10 cellular contexts compared by ENCODE assay signal in the genomic region with DNA sequence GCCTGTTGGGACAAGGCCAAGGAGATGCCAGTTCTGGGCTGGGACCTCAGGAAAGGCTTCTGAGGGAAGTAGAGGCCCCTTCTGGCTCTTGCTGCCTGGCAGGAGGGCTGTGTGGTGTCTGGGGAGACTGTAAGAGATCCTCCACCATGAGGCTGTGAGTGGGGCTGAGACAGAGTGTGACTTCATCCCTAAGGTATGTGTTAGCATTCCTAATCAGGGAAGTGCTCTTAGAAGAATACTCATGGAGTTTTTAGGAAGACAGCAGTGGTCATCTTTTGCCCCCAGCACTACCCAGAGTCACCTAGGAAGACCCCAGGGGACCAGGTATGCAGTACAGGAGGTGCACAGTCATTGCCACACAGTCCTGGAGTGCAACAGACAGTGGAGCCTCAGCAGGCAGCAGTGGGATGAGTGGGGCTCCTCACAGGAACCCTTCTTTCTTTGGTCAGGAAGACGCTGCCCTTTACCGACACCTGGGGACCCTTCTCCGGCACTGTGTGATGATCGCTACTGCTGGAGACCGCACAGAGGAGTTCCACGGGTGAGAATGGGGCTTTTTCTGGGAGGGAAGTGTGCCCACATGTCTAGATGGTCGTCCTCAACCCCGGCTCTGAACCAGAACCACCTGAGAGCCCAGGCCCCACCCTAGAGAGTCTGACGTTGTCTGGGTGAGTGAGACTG. TPM values are rescaled to one million over a fixed set of nuclear protein-coding genes. Genes with fewer than 3 reads are reported as not detected.
DNase-seq lines count a peak whose midpoint lies in the region; ATAC-seq and TF ChIP-seq lines count a peak whose summit lies in the region.
"Had no signal": no experiment of that assay in that cellular context is flagged by ENCODE, and none has a peak within 500 bp of the region (broad histone marks: within the 10 kb centered on the region; RNA-seq: fewer than 3 reads in every experiment).

No MANE protein-coding gene starts in this region.

- TF ChIP-seq CTCF in tibial artery (IDR thresholded peaks at IDR 0.05), result no peak

- no peaks in the 10 kb centered on the region for H3K9me3 ChIP-seq in iPS-20b (ENCODE audit: insufficient read depth, low read depth, low read length)
- H3K9me3 ChIP-seq in tibial artery, result no peaks in the 10 kb centered on the region

- no peaks in the 10 kb centered on the region for H3K9me3 Mint-ChIP-seq in activated T-cell treated with anti-CD3 and anti-CD28 coated beads, Interleukin-2, amount 50 U/mL, for 24 hours
- H3K9me3 Mint-ChIP-seq in activated T-cell treated with anti-CD3 and anti-CD28 coated beads, Interleukin-2, amount 50 U/mL, for 72 hours, result no peaks in the 10 kb centered on the region

- H3K27ac Mint-ChIP-seq in activated T-cell treated with anti-CD3 and anti-CD28 coated beads, Interleukin-2, amount 50 U/mL, for 24 hours, result peak overlapping the region; percentile 97
- peak overlapping the region; percentile 76 for H3K27ac Mint-ChIP-seq in activated T-cell treated with anti-CD3 and anti-CD28 coated beads, Interleukin-2, amount 50 U/mL, for 72 hours

- H3K4me3 Mint-ChIP-seq in activated T-cell treated with anti-CD3 and anti-CD28 coated beads, Interleukin-2, amount 50 U/mL, for 24 hours, result peak overlapping the region; percentile 99
- peak overlapping the region; percentile 96 for H3K4me3 Mint-ChIP-seq in activated T-cell treated with anti-CD3 and anti-CD28 coated beads, Interleukin-2, amount 50 U/mL, for 72 hours

- no peak for DNase-seq in activated T-cell treated with anti-CD3 and anti-CD28 coated beads, Interleukin-2, amount 50 U/mL, for 24 hours
- DNase-seq in activated T-cell treated with anti-CD3 and anti-CD28 coated beads for 4 hours (no peak), tibial artery (no peak), activated gamma-delta T cell (lab: John Stamatoyannopoulos, UW) (no peak)
- DNase-seq in activated T-cell treated with anti-CD3 and anti-CD28 coated beads, Interleukin-2, amount 50 U/mL, for 72 hours, result no peak
- DNase-seq in central memory CD4-positive, alpha-beta T cell, result no peak
- DNase-seq: DMS53, NCI-H2029 treated with DMSO at 0.1 percent for 48 hours had no signal

- H3K27me3 Mint-ChIP-seq in activated T-cell treated with anti-CD3 and anti-CD28 coated beads, Interleukin-2, amount 50 U/mL, for 24 hours, result no peaks in the 10 kb centered on the region
- H3K27me3 Mint-ChIP-seq in activated T-cell treated with anti-CD3 and anti-CD28 coated beads, Interleukin-2, amount 50 U/mL, for 72 hours (ENCODE audit: low read depth), result no peaks in the 10 kb centered on the region

- peaks cover 34% of the 10 kb centered on the region for H3K4me1 Mint-ChIP-seq in activated T-cell treated with anti-CD3 and anti-CD28 coated beads, Interleukin-2, amount 50 U/mL, for 24 hours (ENCODE audit: low read depth)
- peaks cover 36% of the 10 kb centered on the region for H3K4me1 Mint-ChIP-seq in activated T-cell treated with anti-CD3 and anti-CD28 coated beads, Interleukin-2, amount 50 U/mL, for 72 hours (ENCODE audit: low read depth)

- H3K9ac ChIP-seq in iPS-20b (ENCODE audit: low read depth, low read length), result no peak overlapping the region

- H3K27me3 ChIP-seq in iPS-20b (ENCODE audit: insufficient read depth, low read length) (no peaks in the 10 kb centered on the region), tibial artery (no peaks in the 10 kb centered on the region)

- 0 out of 2 replicates have a peak overlapping the region, but pooled peaks have one; percentile 92 for H3K4me3 ChIP-seq in iPS-20b (ENCODE audit: low read length)
- peak overlapping the region in 1 of 2 donors; percentile 93 for H3K4me3 ChIP-seq in tibial artery

- peaks cover 92% of the 10 kb centered on the region for H3K36me3 Mint-ChIP-seq in activated T-cell treated with anti-CD3 and anti-CD28 coated beads, Interleukin-2, amount 50 U/mL, for 24 hours (ENCODE audit: low read depth)
- peaks cover 11 to 19% of the 10 kb centered on the region in 2 donors for H3K36me3 Mint-ChIP-seq in activated T-cell treated with anti-CD3 and anti-CD28 coated beads, Interleukin-2, amount 50 U/mL, for 72 hours (ENCODE audit: insufficient read depth in 2 of 2)

- H3K36me3 ChIP-seq in iPS-20b (ENCODE audit: insufficient read depth, low read depth, low read length), result peaks cover 60% of the 10 kb centered on the region
- H3K36me3 ChIP-seq in tibial artery, result peaks cover 40 to 66% (median 60%) of the 10 kb centered on the region in 3 donors

- H3K4me1 ChIP-seq in iPS-20b (ENCODE audit: insufficient read depth, low read length) (peaks cover 10% of the 10 kb centered on the region), tibial artery (peaks cover 8 to 41% (median 33%) of the 10 kb centered on the region in 4 donors)

- intact Hi-C loops in tibial artery (cut with DNase I; ENCODE audit: low total_unique reads), result loop anchor here (2.0 to 5.0 kb wide), 2 partner anchors 27 to 147 kb away; partner anchors contain the start of genes PSMD13 and SIRT3

- ATAC-seq in activated T-cell treated with anti-CD3 and anti-CD28 coated beads, Interleukin-2, amount 50 U/mL, for 72 hours (replicated peaks in 1 of 2), result no peak
- no peak for ATAC-seq in GM19397 (IDR thresholded peaks at IDR 0.05; ENCODE audit: unreplicated experiment)

- H3K27ac ChIP-seq in iPS-20b (ENCODE audit: low read length) (no peak overlapping the region), tibial artery (peak overlapping the region; percentile 34 to 97)

RNA-seq across cellular contexts. Expression of gene RIC8A, which starts 2.8 kb away (rescaled TPM):
- 100 to 1,000 TPM; 118 to 134 TPM for total RNA-seq in activated T-cell treated with anti-CD3 and anti-CD28 coated beads, Interleukin-2, amount 50 U/mL, for 72 hours

RNA-seq across cellular contexts. Expression of gene BET1L, which starts 3.1 kb away (rescaled TPM):
- total RNA-seq in activated T-cell treated with anti-CD3 and anti-CD28 coated beads, Interleukin-2, amount 50 U/mL, for 72 hours, result 10 to 100 TPM; 64.6 to 76.8 TPM

RNA-seq across cellular contexts. Expression of gene SCGB1C1, which starts 17.4 kb away (rescaled TPM):
- not detected for total RNA-seq in activated T-cell treated with anti-CD3 and anti-CD28 coated beads, Interleukin-2, amount 50 U/mL, for 72 hours

RNA-seq across cellular contexts. Expression of gene SIRT3, which starts 25.9 kb away (rescaled TPM):
- 10 to 100 TPM; 36.5 to 39.0 TPM for total RNA-seq in activated T-cell treated with anti-CD3 and anti-CD28 coated beads, Interleukin-2, amount 50 U/mL, for 72 hours

RNA-seq across cellular contexts. Expression of gene PSMD13, which starts 26.5 kb away (rescaled TPM):
- total RNA-seq in activated T-cell treated with anti-CD3 and anti-CD28 coated beads, Interleukin-2, amount 50 U/mL, for 72 hours, result 100 to 1,000 TPM; 133 to 174 TPM
